8 cellular contexts compared by ENCODE assay signal in genomic region chr2:16525265-16525887, GRCh38.
DNase-seq lines count a peak whose midpoint lies in the region; ATAC-seq and TF ChIP-seq lines count a peak whose summit lies in the region.

No MANE protein-coding gene starts in this region.

- no peak overlapping the region for H3K27ac ChIP-seq in OCI-LY1 (ENCODE audit: low read depth, low read length, poor library complexity, severe bottlenecking)

- no peaks in the 10 kb centered on the region for H3K9me2 ChIP-seq in OCI-LY1 (ENCODE audit: low read depth, low read length)

- DNase-seq in BE2C (peak; percentile 64), GM13977 (ENCODE audit: low spot score) (no peak), germinal center (ENCODE audit: low spot score) (peak; percentile 47), NCI-H510A (lab: John Stamatoyannopoulos, UW) (no peak), C1 segment of cervical spinal cord (lab: John Stamatoyannopoulos, UW) (no peak)

- H3K27me3 ChIP-seq in BE2C, result peaks cover 6% of the 10 kb centered on the region
- no peaks in the 10 kb centered on the region for H3K27me3 ChIP-seq in OCI-LY1 (ENCODE audit: insufficient read depth, low read length)

- H4K20me1 ChIP-seq in OCI-LY1 (ENCODE audit: insufficient read depth, low read length), result no peaks in the 10 kb centered on the region

- no peak overlapping the region for H3K4me2 ChIP-seq in OCI-LY1 (ENCODE audit: low read length)

- in situ Hi-C loops in GM13977 (cut with MboI; ENCODE audit: low pct_unique_long_range_greater_than_20kb, low sequenced_read_pairs, unreplicated experiment), result no loop called here

- H3F3A ChIP-seq in OCI-LY1 (ENCODE audit: insufficient read depth, low read length), result no peaks in the 10 kb centered on the region

- no peak for ATAC-seq in HG03097 (IDR thresholded peaks at IDR 0.05; ENCODE audit: low FRiP score, unreplicated experiment)
- ATAC-seq in HG03565 (IDR thresholded peaks at IDR 0.05; ENCODE audit: unreplicated experiment), result no peak

- H2AFZ ChIP-seq in OCI-LY1 (ENCODE audit: low read length), result no peak overlapping the region

- H3K4me1 ChIP-seq in BE2C, result no peaks in the 10 kb centered on the region
- no peaks in the 10 kb centered on the region for H3K4me1 ChIP-seq in OCI-LY1 (ENCODE audit: insufficient read depth, low read length, severe bottlenecking)

- TF ChIP-seq CTCF in BE2C (IDR thresholded peaks at IDR 0.05; ENCODE audit: low read depth, low read length), result peak; percentile 82
- TF ChIP-seq CTCF in GM13977 (IDR thresholded peaks at IDR 0.05; ENCODE audit: extremely low read depth, insufficient read depth, missing control alignments), result peak; percentile 68
- peak; percentile 66 for TF ChIP-seq CTCF in OCI-LY1 (IDR thresholded peaks at IDR 0.05; ENCODE audit: low read length)

- H3K4me3 ChIP-seq in BE2C (ENCODE audit: low read depth, low read length) (no peak overlapping the region), OCI-LY1 (ENCODE audit: low read depth, low read length, poor library complexity, severe bottlenecking) (no peak overlapping the region)

- no peak overlapping the region for H3K9ac ChIP-seq in OCI-LY1 (ENCODE audit: low read length)

- H3K9me3 ChIP-seq in BE2C (no peaks in the 10 kb centered on the region), OCI-LY1 (ENCODE audit: low read length) (no peaks in the 10 kb centered on the region)

- H3K79me2 ChIP-seq in OCI-LY1 (ENCODE audit: insufficient read depth, low read length), result no peaks in the 10 kb centered on the region

- H3K36me3 ChIP-seq in BE2C, result no peaks in the 10 kb centered on the region
- H3K36me3 ChIP-seq in OCI-LY1 (ENCODE audit: insufficient read depth, low read length), result no peaks in the 10 kb centered on the region

Comparison
In these comparisons a context has a peak if more than half of its experiments do, and no peak if none do; other contexts are left out.
1. DNase-seq: peak in BE2C (single experiment) and germinal center (single experiment); none in GM13977 (single experiment), NCI-H510A (single experiment) and C1 segment of cervical spinal cord (0 of 14).
2. Peak in every context shown above with its lines, with median percentiles within 50 percentile points of each other: CTCF ChIP-seq.